1 cellular context compared by ENCODE assay signal in the genomic region with DNA sequence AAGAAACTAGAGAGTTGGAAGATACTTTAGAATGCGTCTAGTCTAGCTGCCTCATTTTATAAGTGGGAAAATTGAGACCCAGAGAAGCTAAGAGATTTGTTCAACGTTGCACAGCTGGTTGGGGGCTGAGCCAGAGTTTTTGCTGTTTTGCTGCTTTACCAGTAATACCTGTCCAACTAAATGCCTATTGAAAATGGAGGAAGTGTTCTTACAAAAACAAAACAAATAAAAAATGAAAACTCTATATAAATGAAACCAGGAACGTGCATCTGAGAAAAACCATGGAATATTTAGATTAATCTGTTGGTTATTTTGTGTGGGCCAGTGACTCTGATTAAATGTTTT.
A peak's percentile ranks its signal among the peaks of the same experiment; 100 is the strongest.
TF ChIP-seq lines count a peak whose summit lies in the region.

No MANE protein-coding gene starts in this region.

TF ChIP-seq in K562, 482 proteins besides CTCF, POLR2A, EP300 and RAD21:
- peak; percentile 13 for TF ChIP-seq RBM25 (IDR thresholded peaks at IDR 0.05; ENCODE audit: low read depth, low read length, severe bottlenecking)
- no peak for TF ChIP-seq ZNF174 (CRISPR knock-in tag; IDR thresholded peaks at IDR 0.05)
